ENCODE assay signal across 9 cellular contexts in genomic region chr2:84631047-84631446, GRCh38.
DNase-seq lines count a peak whose midpoint lies in the region; ATAC-seq and TF ChIP-seq lines count a peak whose summit lies in the region.
"Had no signal": no experiment of that assay in that cellular context is flagged by ENCODE, and none has a peak within 500 bp of the region (broad histone marks: within the 10 kb centered on the region; RNA-seq: fewer than 3 reads in every experiment).

No MANE protein-coding gene starts in this region.

- H3K36me3 Mint-ChIP-seq in stimulated activated memory B cell treated with anti-CD40 and anti-IgM and Interleukin-4, amounts not matched to agents 10 μg/mL and 1 μg/mL and 100 μg/mL, for 72 hours, result no peaks in the 10 kb centered on the region

- DNase-seq in AML-193 (lab: John Stamatoyannopoulos, UW) (peak; percentile 44 to 67), LNCaP clone FGC (ENCODE audit: low read depth) (peak; percentile 23), astrocyte of the hippocampus (ENCODE audit: low read depth, low spot score) (peak; percentile 69), kidney epithelial cell (ENCODE audit: low read depth) (peak; percentile 38)
- DNase-seq in effector memory CD4-positive, alpha-beta T cell, result no peak

- no peaks in the 10 kb centered on the region for H3K9me3 Mint-ChIP-seq in stimulated activated memory B cell treated with anti-CD40 and anti-IgM and Interleukin-4, amounts not matched to agents 10 μg/mL and 1 μg/mL and 100 μg/mL, for 72 hours

- ATAC-seq in stimulated activated memory B cell treated with anti-CD40 and anti-IgM and Interleukin-4, amounts not matched to agents 10 μg/mL and 1 μg/mL and 100 μg/mL, for 72 hours, result no peak
- no peak for ATAC-seq in HG03460 (IDR thresholded peaks at IDR 0.05; ENCODE audit: unreplicated experiment)

- H3K36me3 ChIP-seq in kidney epithelial cell (ENCODE audit: control insufficient read depth, insufficient read depth, low read length), result no peaks in the 10 kb centered on the region
- no peaks in the 10 kb centered on the region for H3K36me3 ChIP-seq in effector memory CD4-positive, alpha-beta T cell (ENCODE audit: control insufficient read depth, insufficient read depth, low read length)
- H3K36me3 ChIP-seq: neutrophil had no signal

- H3K4me3 Mint-ChIP-seq in stimulated activated memory B cell treated with anti-CD40 and anti-IgM and Interleukin-4, amounts not matched to agents 10 μg/mL and 1 μg/mL and 100 μg/mL, for 72 hours, result no peak overlapping the region

- H3K4me1 Mint-ChIP-seq in stimulated activated memory B cell treated with anti-CD40 and anti-IgM and Interleukin-4, amounts not matched to agents 10 μg/mL and 1 μg/mL and 100 μg/mL, for 72 hours, result no peaks in the 10 kb centered on the region

- TF ChIP-seq CTCF in GM12874 (IDR thresholded peaks at IDR 0.05; ENCODE audit: insufficient read depth, low read depth, low read length) (peak; percentile 30; the same call in 1 of the 2 replicates), LNCaP clone FGC (IDR thresholded peaks at IDR 0.05; ENCODE audit: control insufficient read depth, extremely low read depth, insufficient read depth) (peak; percentile 72), kidney epithelial cell (IDR thresholded peaks at IDR 0.05; ENCODE audit: insufficient read depth, low read length, poor library complexity, severe bottlenecking) (peak; percentile 50)

- no peaks in the 10 kb centered on the region for H3K27me3 ChIP-seq in kidney epithelial cell (ENCODE audit: control insufficient read depth, insufficient read depth, low read length)
- no peaks in the 10 kb centered on the region for H3K27me3 ChIP-seq in effector memory CD4-positive, alpha-beta T cell (replicated peaks; ENCODE audit: control insufficient read depth, insufficient read depth, low read length, poor library complexity, severe bottlenecking)
- H3K27me3 ChIP-seq: neutrophil had no signal

- no peak overlapping the region for H3K27ac ChIP-seq in effector memory CD4-positive, alpha-beta T cell (ENCODE audit: insufficient read depth, low read length, poor library complexity, severe bottlenecking)
- H3K27ac ChIP-seq: neutrophil had no signal

- no peak overlapping the region for H3K4me3 ChIP-seq in LNCaP clone FGC (ENCODE audit: low read depth, low read length)
- no peak overlapping the region for H3K4me3 ChIP-seq in kidney epithelial cell (ENCODE audit: low read depth, low read length)
- no peak overlapping the region for H3K4me3 ChIP-seq in effector memory CD4-positive, alpha-beta T cell (ENCODE audit: insufficient read depth, low read depth, low read length, poor library complexity, severe bottlenecking)

- H3K4me1 ChIP-seq in effector memory CD4-positive, alpha-beta T cell (ENCODE audit: control insufficient read depth, insufficient read depth, low read length, poor library complexity, severe bottlenecking), result peaks cover 5% of the 10 kb centered on the region

- H3K27me3 Mint-ChIP-seq in stimulated activated memory B cell treated with anti-CD40 and anti-IgM and Interleukin-4, amounts not matched to agents 10 μg/mL and 1 μg/mL and 100 μg/mL, for 72 hours, result peaks cover 18% of the 10 kb centered on the region

- H3K27ac Mint-ChIP-seq in stimulated activated memory B cell treated with anti-CD40 and anti-IgM and Interleukin-4, amounts not matched to agents 10 μg/mL and 1 μg/mL and 100 μg/mL, for 72 hours, result no peak overlapping the region

- H3K9me3 ChIP-seq in effector memory CD4-positive, alpha-beta T cell (ENCODE audit: control insufficient read depth, low read length), result no peaks in the 10 kb centered on the region
- H3K9me3 ChIP-seq: neutrophil had no signal

Comparison
In these comparisons a context has a peak if more than half of its experiments do, and no peak if none do; other contexts are left out.
1. DNase-seq: peak in AML-193 (2 of 2), LNCaP clone FGC (single experiment), astrocyte of the hippocampus (single experiment) and kidney epithelial cell (single experiment); none in effector memory CD4-positive, alpha-beta T cell (0 of 3).
2. Peak in every context shown above with its lines, with median percentiles within 50 percentile points of each other: CTCF ChIP-seq.